18 cellular contexts compared by ENCODE assay signal in genomic region chr9:99400184-99400731, GRCh38.
A peak's percentile ranks its signal among the peaks of the same experiment; 100 is the strongest.
DNase-seq lines count a peak whose midpoint lies in the region; ATAC-seq, FAIRE-seq and TF ChIP-seq lines count a peak whose summit lies in the region.
"Had no signal": no experiment of that assay in that cellular context is flagged by ENCODE, and none has a peak within 500 bp of the region (broad histone marks: within the 10 kb centered on the region; RNA-seq: fewer than 3 reads in every experiment).

No MANE protein-coding gene starts in this region.

- H3K4me3 ChIP-seq in GM23338 (no peak overlapping the region), cardiac fibroblast (replicated peaks in 1 of 2; ENCODE audit: low read depth in 2 of 2, low read length in 2 of 2) (no peak overlapping the region), hepatocyte (no peak overlapping the region)
- H3K4me3 ChIP-seq: skin epidermis, uterus had no signal

- H2AFZ ChIP-seq in GM23338 (no peak overlapping the region), hepatocyte (no peak overlapping the region)

- no peak overlapping the region for H3K4me3 Mint-ChIP-seq in GM23338
- H3K4me3 Mint-ChIP-seq: activated T-helper 17 cell treated with anti-CD3 and anti-CD28 coated beads, Interleukin-2, amount 50 U/mL, for 72 hours; natural killer cell had no signal

- no peaks in the 10 kb centered on the region for H3K4me1 Mint-ChIP-seq in GM23338
- H3K4me1 Mint-ChIP-seq: activated T-helper 17 cell treated with anti-CD3 and anti-CD28 coated beads, Interleukin-2, amount 50 U/mL, for 72 hours; natural killer cell had no signal

- H3F3A ChIP-seq in GM23338 (replicated peaks; ENCODE audit: low read depth) = no peaks in the 10 kb centered on the region

- no peaks in the 10 kb centered on the region for H3K79me2 ChIP-seq in GM23338 (replicated peaks; ENCODE audit: insufficient read depth)
- no peaks in the 10 kb centered on the region for H3K79me2 ChIP-seq in hepatocyte

- TF ChIP-seq CTCF in GM23338 (conservative IDR thresholded peaks at IDR 0.05; ENCODE audit: low read depth in 2 of 2) (peak; percentile 10 to 44; a peak in 2 of 4 replicates), cardiac fibroblast (IDR thresholded peaks at IDR 0.05; ENCODE audit: low read depth, low read length) (no peak), hepatocyte (IDR thresholded peaks at IDR 0.05; ENCODE audit: poor library complexity) (no peak)

- no peak for TF ChIP-seq POLR2A in GM12892 (IDR thresholded peaks at IDR 0.05; ENCODE audit: low read depth, low read length)

- H3K9me3 ChIP-seq in hepatocyte (ENCODE audit: low read depth) = no peaks in the 10 kb centered on the region
- H3K9me3 ChIP-seq: uterus had no signal

- H4K20me1 ChIP-seq in GM23338 (replicated peaks; ENCODE audit: insufficient read depth) (no peaks in the 10 kb centered on the region; the same call in 1 of the 2 replicates), hepatocyte (ENCODE audit: insufficient read depth, poor library complexity, severe bottlenecking) (no peaks in the 10 kb centered on the region)

- 60% methylated on average over 5 of the region's 5 CpGs for WGBS in hepatocyte (ENCODE audit: low lambda C conversion rate, missing lambda C conversion rate)

- intact Hi-C loops in posterior vena cava (cut with DNase I) = no loop called here

- H3K36me3 ChIP-seq in GM23338 (ENCODE audit: insufficient read depth) (no peaks in the 10 kb centered on the region), hepatocyte (replicated peaks; ENCODE audit: insufficient read depth, low read depth) (no peaks in the 10 kb centered on the region)
- H3K36me3 ChIP-seq: uterus had no signal

- peak; percentile 25 for DNase-seq in GM23338 (ENCODE audit: low spot score)
- peak; percentile 18 to 21 for DNase-seq in cardiac fibroblast (ENCODE audit: low read depth in 2 of 2)
- DNase-seq in hepatocyte (ENCODE audit: low spot score) = peak; percentile 16
- DNase-seq in posterior vena cava (ENCODE audit: low spot score) = peak; percentile 81
- no peak for DNase-seq in GM12892 (ENCODE audit: insufficient read length)
- no peak for DNase-seq in MV-4-11 (lab: John Stamatoyannopoulos, UW)
- DNase-seq: activated CD4-positive, alpha-beta T cell treated with anti-CD3 and anti-CD28 coated beads for 1 hour; dermis blood vessel endothelial cell; MM.1S; natural killer cell; NCI-H1694 treated with DMSO at 0.1 percent for 48 hours had no signal

- H3K36me3 Mint-ChIP-seq in GM23338 (ENCODE audit: low read depth) = no peaks in the 10 kb centered on the region
- H3K36me3 Mint-ChIP-seq: natural killer cell had no signal

- H3K4me1 ChIP-seq in GM23338 (ENCODE audit: insufficient read depth) (no peaks in the 10 kb centered on the region), hepatocyte (ENCODE audit: insufficient read depth) (no peaks in the 10 kb centered on the region)
- H3K4me1 ChIP-seq: uterus had no signal

- ATAC-seq in GM23338 (peak; percentile 86), GM19452 (IDR thresholded peaks at IDR 0.05; ENCODE audit: unreplicated experiment) (no peak), GM21526 (IDR thresholded peaks at IDR 0.05; ENCODE audit: low FRiP score, unreplicated experiment) (no peak)
- ATAC-seq: activated T-helper 17 cell treated with anti-CD3 and anti-CD28 coated beads, Interleukin-2, amount 50 U/mL, for 72 hours; natural killer cell; Panc1 had no signal

- peaks cover 4% of the 10 kb centered on the region; the same call in 1 of the 3 replicates for H3K9me3 Mint-ChIP-seq in GM23338
- H3K9me3 Mint-ChIP-seq: activated T-helper 17 cell treated with anti-CD3 and anti-CD28 coated beads, Interleukin-2, amount 50 U/mL, for 72 hours; natural killer cell had no signal

- no peaks in the 10 kb centered on the region for H3K27me3 ChIP-seq in GM23338 (ENCODE audit: insufficient read depth)
- H3K27me3 ChIP-seq in hepatocyte = no peaks in the 10 kb centered on the region
- H3K27me3 ChIP-seq: uterus had no signal

- H3K27ac ChIP-seq in GM23338 (ENCODE audit: low read depth) (no peak overlapping the region), hepatocyte (no peak overlapping the region)
- H3K27ac ChIP-seq: HL-60, skin epidermis, uterus had no signal

- H3K27me3 Mint-ChIP-seq in GM23338 (ENCODE audit: insufficient read depth, low read depth, poor library complexity) = peaks cover 4% of the 10 kb centered on the region

- no peak for FAIRE-seq in GM12892 (lab: Jason Lieb, UNC)

- H3K9me2 ChIP-seq in GM23338 (ENCODE audit: insufficient read depth) = peaks cover 4% of the 10 kb centered on the region; the same call in 1 of the 2 replicates
- no peaks in the 10 kb centered on the region for H3K9me2 ChIP-seq in hepatocyte (replicated peaks; ENCODE audit: insufficient read depth)

- no peak overlapping the region for H3K27ac Mint-ChIP-seq in GM23338
- H3K27ac Mint-ChIP-seq: activated T-helper 17 cell treated with anti-CD3 and anti-CD28 coated beads, Interleukin-2, amount 50 U/mL, for 72 hours; natural killer cell had no signal

- no peak overlapping the region for H3K4me2 ChIP-seq in GM23338
- H3K4me2 ChIP-seq in hepatocyte = no peak overlapping the region

TF ChIP-seq in GM23338, 12 proteins besides CTCF, POLR2A, EP300 and RAD21 (continues in another document):
- no peak for TF ChIP-seq ZNF462 (CRISPR knock-in tag; IDR thresholded peaks at IDR 0.05)

Comparison
In these comparisons a context has a peak if more than half of its experiments do, and no peak if none do; other contexts are left out.
1. DNase-seq: peak in GM23338 (single experiment), cardiac fibroblast (2 of 2), hepatocyte (single experiment) and posterior vena cava (single experiment); none in GM12892 (single experiment) and MV-4-11 (single experiment).
2. CTCF ChIP-seq: peak in GM23338 (2 of 2); none in cardiac fibroblast (single experiment) and hepatocyte (single experiment).